Comparison of ENCODE assay signal across 24 cellular contexts in genomic region chr20:32458837-32459220, GRCh38.
DNase-seq lines count a peak whose midpoint lies in the region; ATAC-seq, FAIRE-seq and TF ChIP-seq lines count a peak whose summit lies in the region.
"Had no signal": no experiment of that assay in that cellular context is flagged by ENCODE, and none has a peak within 500 bp of the region (broad histone marks: within the 10 kb centered on the region; RNA-seq: fewer than 3 reads in every experiment).

No MANE protein-coding gene starts in this region.

- H2BK120ac ChIP-seq in H9 (ENCODE audit: low read depth, low read length, poor library complexity, severe bottlenecking) = no peak overlapping the region

- CTCF ChIA-PET in HepG2 (lab: Yijun Ruan, JAX; ENCODE audit: low intra/inter-chr PET ratio, low total read pairs) = no interaction called here

- H3K4ac ChIP-seq in H9 (ENCODE audit: low read depth, low read length) = no peak overlapping the region

- 0 out of 4 replicates have a peak, but pooled peaks of 1 of the 2 experiments have one; percentile 30 for TF ChIP-seq POLR2A in HepG2 (IDR thresholded peaks at IDR 0.05; ENCODE audit: insufficient read depth in 1 of 2, low read depth in 2 of 2, low read length in 2 of 2)
- no peak for TF ChIP-seq POLR2A in sigmoid colon (IDR thresholded peaks at IDR 0.05)

- H3K9me3 Mint-ChIP-seq in H9 = no peaks in the 10 kb centered on the region
- H3K9me3 Mint-ChIP-seq in activated T-helper 17 cell treated with anti-CD3 and anti-CD28 coated beads, Interleukin-2, amount 50 U/mL, for 72 hours = no peaks in the 10 kb centered on the region
- H3K9me3 Mint-ChIP-seq: memory B cell; T-helper 1 cell treated with Interleukin-12 subunit alpha and Interleukin-12 subunit beta and Interleukin-4 antibody, amounts not matched to agents 30 μg/mL and 1 μg/mL, for 36 hours had no signal

- no peak for ATAC-seq in activated T-helper 17 cell treated with anti-CD3 and anti-CD28 coated beads, Interleukin-2, amount 50 U/mL, for 72 hours (replicated peaks)
- ATAC-seq in HepG2 (no peak), HG02571 (IDR thresholded peaks at IDR 0.05; ENCODE audit: unreplicated experiment) (no peak), GM21825 (IDR thresholded peaks at IDR 0.05; ENCODE audit: unreplicated experiment) (no peak)
- ATAC-seq: foreskin keratinocyte had no signal

- H3K79me1 ChIP-seq in H9 (ENCODE audit: insufficient read depth, low read depth, low read length, poor library complexity, severe bottlenecking) = no peaks in the 10 kb centered on the region

- H4K20me1 ChIP-seq in H9 (ENCODE audit: control insufficient read depth, insufficient read depth, insufficient read length) = no peaks in the 10 kb centered on the region
- no peaks in the 10 kb centered on the region for H4K20me1 ChIP-seq in HepG2 (ENCODE audit: insufficient read depth, low read length)

- TF ChIP-seq EP300 in HepG2 (IDR thresholded peaks at IDR 0.05; ENCODE audit: low read depth in 2 of 2, low read length in 2 of 2) = no peak
- no peak for TF ChIP-seq EP300 in HepG2 (CRISPR knock-in tag; IDR thresholded peaks at IDR 0.05; ENCODE audit: borderline replicate concordance)
- TF ChIP-seq EP300 in sigmoid colon (IDR thresholded peaks at IDR 0.05) = no peak

- no peak overlapping the region for H4K91ac ChIP-seq in H9 (ENCODE audit: insufficient read length, low read depth, low read length)

- H3T11ph ChIP-seq in H9 (ENCODE audit: low read length) = no peak overlapping the region

- no peak overlapping the region for H2AK5ac ChIP-seq in H9 (ENCODE audit: insufficient read length, low read length)

- H3K4me3 ChIP-seq in HepG2 (replicated peaks in 1 of 3; ENCODE audit: insufficient read depth in 1 of 3, low read depth in 2 of 3, low read length in 3 of 3) (no peak overlapping the region), sigmoid colon (no peak overlapping the region)
- H3K4me3 ChIP-seq: HAP-1, upper lobe of left lung had no signal

- H3K79me2 ChIP-seq in H9 (ENCODE audit: insufficient read depth, low read length) = no peaks in the 10 kb centered on the region
- H3K79me2 ChIP-seq in HepG2 (ENCODE audit: insufficient read depth, low read length) = peaks cover 21% of the 10 kb centered on the region

- BruUV-seq in HepG2 (replicated peaks; lab: Mats Ljungman, UMichigan) = no TSS peak

- intact Hi-C loops in HepG2 (cut with micrococcal nuclease; ENCODE audit: unreplicated experiment) (no loop called here), sigmoid colon (cut with DNase I) (no loop called here)

- peaks cover 4% of the 10 kb centered on the region for H3K23me2 ChIP-seq in H9 (ENCODE audit: insufficient read length, low read depth, low read length, poor library complexity, severe bottlenecking)

- no peak for FAIRE-seq in HepG2 (lab: Jason Lieb, UNC)
- FAIRE-seq: G401.6, GM19239, keratinocyte had no signal

- H3K36me3 ChIP-seq in HepG2 (replicated peaks in 1 of 2; ENCODE audit: control insufficient read depth in 1 of 2, insufficient read depth in 2 of 2, low read length in 2 of 2) = peaks cover 42 to 64% of the 10 kb centered on the region in 2 experiments; a peak in 4 of 5 replicates
- H3K36me3 ChIP-seq in sigmoid colon = peaks cover 0 to 18% (median 3%) of the 10 kb centered on the region in 4 donors
- H3K36me3 ChIP-seq: HAP-1 had no signal

- H2AFZ ChIP-seq in H9 (ENCODE audit: low read length) = no peak overlapping the region
- H2AFZ ChIP-seq in HepG2 (ENCODE audit: low read length) = no peak overlapping the region

- no peak overlapping the region for H3K56ac ChIP-seq in H9 (ENCODE audit: insufficient read length, low read depth, low read length)

- no peak overlapping the region for H4K5ac ChIP-seq in H9 (ENCODE audit: insufficient read length, low read depth, low read length)

- peaks cover 7 to 16% (median 8%) of the 10 kb centered on the region in 3 experiments for H3K36me3 Mint-ChIP-seq in H9 (ENCODE audit: insufficient read depth in 1 of 3, low read depth in 3 of 3)
- H3K36me3 Mint-ChIP-seq in activated T-helper 17 cell treated with anti-CD3 and anti-CD28 coated beads, Interleukin-2, amount 50 U/mL, for 72 hours (ENCODE audit: low read depth) = peaks cover 8% of the 10 kb centered on the region
- H3K36me3 Mint-ChIP-seq: activated naive CD8-positive, alpha-beta T cell had no signal

- H3K27ac ChIP-seq in H9 (ENCODE audit: insufficient read length, low read depth, low read length) (no peak overlapping the region), HepG2 (ENCODE audit: extremely low read length, insufficient read depth, low read length) (no peak overlapping the region), sigmoid colon (peak overlapping the region in 2 of 4 donors; percentile 75 to 78)
- H3K27ac ChIP-seq: epithelial cell of prostate, foreskin keratinocyte, upper lobe of left lung had no signal

- H3K9me3 ChIP-seq in H9 (ENCODE audit: control insufficient read depth, low read depth, low read length) (no peaks in the 10 kb centered on the region), HepG2 (ENCODE audit: low read length) (no peaks in the 10 kb centered on the region), sigmoid colon (no peaks in the 10 kb centered on the region)
- H3K9me3 ChIP-seq: HAP-1, upper lobe of left lung had no signal

- no CpG with 5 or more reads among the region's 12 CpGs for WGBS in H9 (ENCODE audit: extremely low coverage, insufficient read length, low lambda C conversion rate)
- 95% methylated on average over 12 of the region's 12 CpGs for WGBS in HepG2 (ENCODE audit: low lambda C conversion rate)
- WGBS in sigmoid colon, 2 donors = 81 to 87% methylated on average over 12 of the region's 12 CpGs

- H3K18ac ChIP-seq in H9 (ENCODE audit: insufficient read length, low read depth, low read length) = no peak overlapping the region

- H3K4me1 ChIP-seq in H9 (ENCODE audit: insufficient read depth, low read length) = no peaks in the 10 kb centered on the region
- H3K4me1 ChIP-seq in HepG2 (ENCODE audit: insufficient read depth, low read length) = peaks cover 7% of the 10 kb centered on the region
- peaks cover 0 to 66% (median 58%) of the 10 kb centered on the region in 4 donors for H3K4me1 ChIP-seq in sigmoid colon
- H3K4me1 ChIP-seq: foreskin keratinocyte, HAP-1 had no signal

- no peak overlapping the region for H3K23ac ChIP-seq in H9 (ENCODE audit: insufficient read length, low read depth, low read length)

- H3K27me3 ChIP-seq in H9 (ENCODE audit: insufficient read depth, low read length) (no peaks in the 10 kb centered on the region), HepG2 (ENCODE audit: control insufficient read depth in 1 of 2, insufficient read depth in 2 of 2, low read length in 2 of 2) (no peaks in the 10 kb centered on the region), sigmoid colon (no peaks in the 10 kb centered on the region)
- H3K27me3 ChIP-seq: foreskin keratinocyte, upper lobe of left lung had no signal

- H3K14ac ChIP-seq in H9 (ENCODE audit: insufficient read depth, low read length) = no peak overlapping the region

- H3K27me3 Mint-ChIP-seq in H9 (ENCODE audit: low read depth) = no peaks in the 10 kb centered on the region
- no peaks in the 10 kb centered on the region for H3K27me3 Mint-ChIP-seq in activated T-helper 17 cell treated with anti-CD3 and anti-CD28 coated beads, Interleukin-2, amount 50 U/mL, for 72 hours
- H3K27me3 Mint-ChIP-seq: activated naive CD8-positive, alpha-beta T cell; memory B cell had no signal

- H3K4me2 ChIP-seq in H9 (ENCODE audit: insufficient read depth, insufficient read length, low read length) = no peak overlapping the region
- no peak overlapping the region for H3K4me2 ChIP-seq in HepG2 (ENCODE audit: low read depth, low read length)

- DNase-seq in H9 (no peak), HepG2 (ENCODE audit: low spot score) (no peak), sigmoid colon (peak; percentile 65), AML-193 (lab: John Stamatoyannopoulos, UW) (no peak)
- DNase-seq: activated CD4-positive, alpha-beta T cell treated with anti-CD3 and anti-CD28 coated beads, Interleukin-2, amount 50 U/mL, for 48 hours; foreskin keratinocyte; hippocampal formation; NCI-H1694; NCI-H2227 treated with DMSO at 0.1 percent for 48 hours; PC-3; SIG-M5; stimulated activated CD4-positive, alpha-beta T cell treated with anti-CD3 and anti-CD28 coated beads, Interleukin-15, amount 100 ng/mL, for 24 hours; upper lobe of left lung had no signal

- H4K8ac ChIP-seq in H9 (replicated peaks; ENCODE audit: insufficient read length, low read depth, low read length) = no peak overlapping the region

- H2BK12ac ChIP-seq in H9 (ENCODE audit: insufficient read length, low read depth, low read length) = no peak overlapping the region

- no peak overlapping the region for H2BK15ac ChIP-seq in H9 (ENCODE audit: low read depth, low read length)

- in situ Hi-C loops in HepG2 (cut with HindIII; ENCODE audit: extremely low pct_ligation_motif_present, low pct_unique_long_range_greater_than_20kb) = no loop called here

- H3K4me3 Mint-ChIP-seq in H9 = peak overlapping the region in 1 of 2 experiments; percentile 73; a peak in 1 of 5 replicates
- H3K4me3 Mint-ChIP-seq in activated T-helper 17 cell treated with anti-CD3 and anti-CD28 coated beads, Interleukin-2, amount 50 U/mL, for 72 hours = no peak overlapping the region
- H3K4me3 Mint-ChIP-seq: activated naive CD8-positive, alpha-beta T cell; T-helper 1 cell treated with Interleukin-12 subunit alpha and Interleukin-12 subunit beta and Interleukin-4 antibody, amounts not matched to agents 30 μg/mL and 1 μg/mL, for 36 hours had no signal

- POLR2A ChIA-PET in HepG2 (lab: Yijun Ruan, JAX) = interaction anchor here (1.1 kb wide), 1 partner anchor 14 kb away, joined by 3 read pairs; no protein-coding TSS in a partner anchor

- no peak for TF ChIP-seq CTCF in H9 (conservative IDR thresholded peaks at IDR 0.05)
- TF ChIP-seq CTCF in HepG2 (CRISPR knock-in tag; IDR thresholded peaks at IDR 0.05) = no peak
- TF ChIP-seq CTCF in sigmoid colon (IDR thresholded peaks at IDR 0.05) = no peak

- no peak for TF ChIP-seq RAD21 in HepG2 (CRISPR knock-in tag; IDR thresholded peaks at IDR 0.05)

- peak overlapping the region in 2 of 3 experiments; percentile 18 to 81; a peak in 1 of 7 replicates for H3K27ac Mint-ChIP-seq in H9
- H3K27ac Mint-ChIP-seq in activated T-helper 17 cell treated with anti-CD3 and anti-CD28 coated beads, Interleukin-2, amount 50 U/mL, for 72 hours = peak overlapping the region; percentile 78
- H3K27ac Mint-ChIP-seq: activated naive CD8-positive, alpha-beta T cell; memory B cell; T-helper 1 cell treated with Interleukin-12 subunit alpha and Interleukin-12 subunit beta and Interleukin-4 antibody, amounts not matched to agents 30 μg/mL and 1 μg/mL, for 36 hours had no signal

- H2BK5ac ChIP-seq in H9 (ENCODE audit: insufficient read length, low read length) = no peak overlapping the region

- H3K4me1 Mint-ChIP-seq in H9 = peaks cover 17 to 23% of the 10 kb centered on the region in 2 experiments
- no peaks in the 10 kb centered on the region for H3K4me1 Mint-ChIP-seq in activated T-helper 17 cell treated with anti-CD3 and anti-CD28 coated beads, Interleukin-2, amount 50 U/mL, for 72 hours

- H3K9ac ChIP-seq in H9 (ENCODE audit: extremely low read depth, insufficient read length, low read length) (no peak overlapping the region), HepG2 (ENCODE audit: insufficient read depth, low read depth, low read length) (no peak overlapping the region)

- no peak overlapping the region for H2BK20ac ChIP-seq in H9 (ENCODE audit: low read depth, low read length, poor library complexity, severe bottlenecking)

TF ChIP-seq in HepG2, 621 proteins besides CTCF, POLR2A, EP300 and RAD21 (continues in another document):
- TF ChIP-seq ZNF577 (CRISPR knock-in tag; IDR thresholded peaks at IDR 0.05; ENCODE audit: borderline replicate concordance, low read depth) = no peak
